Comparison of ENCODE assay signal across 16 cellular contexts in genomic region chr1:109838838-109839240, GRCh38.
DNase-seq lines count a peak whose midpoint lies in the region; ATAC-seq, FAIRE-seq and TF ChIP-seq lines count a peak whose summit lies in the region.
"Had no signal": no experiment of that assay in that cellular context is flagged by ENCODE, and none has a peak within 500 bp of the region (broad histone marks: within the 10 kb centered on the region; RNA-seq: fewer than 3 reads in every experiment).

No MANE protein-coding gene starts in this region.

- no peak for TF ChIP-seq EP300 in HepG2 (IDR thresholded peaks at IDR 0.05; ENCODE audit: low read depth in 2 of 2, low read length in 2 of 2)
- no peak for TF ChIP-seq EP300 in HepG2 (CRISPR knock-in tag; IDR thresholded peaks at IDR 0.05; ENCODE audit: borderline replicate concordance)

- POLR2A ChIA-PET in HepG2 (lab: Yijun Ruan, JAX), result no interaction called here
- POLR2A ChIA-PET in RWPE1 (lab: Yijun Ruan, JAX; ENCODE audit: low non-redundant PET), result no interaction called here

- WGBS in HepG2 (ENCODE audit: low lambda C conversion rate), result 60% methylated on average over 4 of the region's 4 CpGs
- WGBS in right lobe of liver (ENCODE audit: insufficient coverage, low coverage, low lambda C conversion rate, missing lambda C conversion rate), result 66% methylated on average over 4 of the region's 4 CpGs

- TF ChIP-seq POLR2A in HepG2 (IDR thresholded peaks at IDR 0.05; ENCODE audit: insufficient read depth in 1 of 2, low read depth in 2 of 2, low read length in 2 of 2) (no peak), right lobe of liver (IDR thresholded peaks at IDR 0.05) (no peak)

- FAIRE-seq in HepG2 (lab: Jason Lieb, UNC), result no peak
- FAIRE-seq: A204.1 had no signal

- TF ChIP-seq RAD21 in HepG2 (CRISPR knock-in tag; IDR thresholded peaks at IDR 0.05), result no peak

- H3K4me1 ChIP-seq in HepG2 (ENCODE audit: insufficient read depth, low read length) (no peaks in the 10 kb centered on the region), right lobe of liver (no peaks in the 10 kb centered on the region), adipocyte (ENCODE audit: control insufficient read depth, insufficient read depth, low read length) (peaks cover 15% of the 10 kb centered on the region)
- H3K4me1 ChIP-seq: Caco-2, esophagus squamous epithelium, stomach had no signal

- no peaks in the 10 kb centered on the region for H3K79me2 ChIP-seq in HepG2 (ENCODE audit: insufficient read depth, low read length)

- TF ChIP-seq CTCF in HepG2 (CRISPR knock-in tag; IDR thresholded peaks at IDR 0.05) (no peak), right lobe of liver (IDR thresholded peaks at IDR 0.05) (no peak), fibroblast of pulmonary artery (IDR thresholded peaks at IDR 0.05; ENCODE audit: low read length, missing control alignments) (no peak), RWPE1 (conservative IDR thresholded peaks at IDR 0.05; ENCODE audit: low read depth) (no peak)

- H3K4me3 ChIP-seq in HepG2 (replicated peaks in 1 of 3; ENCODE audit: insufficient read depth in 1 of 3, low read depth in 2 of 3, low read length in 3 of 3) (no peak overlapping the region), right lobe of liver (no peak overlapping the region), adipocyte (ENCODE audit: low read length) (no peak overlapping the region), fibroblast of pulmonary artery (replicated peaks; ENCODE audit: low read depth, low read length) (no peak overlapping the region)
- H3K4me3 ChIP-seq: esophagus squamous epithelium, stomach had no signal

- no peaks in the 10 kb centered on the region for H4K20me1 ChIP-seq in HepG2 (ENCODE audit: insufficient read depth, low read length)

- peaks cover 0 to 5% of the 10 kb centered on the region in 2 experiments; a peak in 1 of 5 replicates for H3K27me3 ChIP-seq in HepG2 (ENCODE audit: control insufficient read depth in 1 of 2, insufficient read depth in 2 of 2, low read length in 2 of 2)
- H3K27me3 ChIP-seq in right lobe of liver, result no peaks in the 10 kb centered on the region
- H3K27me3 ChIP-seq in adipocyte (replicated peaks; ENCODE audit: control insufficient read depth, insufficient read depth, low read length), result no peaks in the 10 kb centered on the region
- H3K27me3 ChIP-seq: esophagus squamous epithelium, stomach had no signal

- CTCF ChIA-PET in HepG2 (lab: Yijun Ruan, JAX; ENCODE audit: low intra/inter-chr PET ratio, low total read pairs), result no interaction called here
- CTCF ChIA-PET in RWPE1 (lab: Yijun Ruan, JAX), result no interaction called here

- no TSS peak for BruUV-seq in HepG2 (replicated peaks; lab: Mats Ljungman, UMichigan)

- DNase-seq in HepG2 (ENCODE audit: low spot score) (peak; percentile 22), right lobe of liver (no peak), adipocyte (ENCODE audit: low read depth) (peak; percentile 41), fibroblast of pulmonary artery (ENCODE audit: low read depth) (peak; percentile 77), RWPE1 (ENCODE audit: low spot score) (no peak), iPS-NIHi7 (ENCODE audit: extremely low spot score) (no peak)
- DNase-seq in activated CD4-positive, alpha-beta T cell treated with anti-CD3 and anti-CD28 coated beads for 4 hours, result no peak
- DNase-seq: activated naive CD4-positive, alpha-beta T cell treated with anti-CD3 and anti-CD28 coated beads, Interleukin-2, amount 50 U/mL, for 16 hours; Caco-2; esophagus squamous epithelium; NCI-H1048; NCI-H2227 treated with DMSO at 0.1 percent for 48 hours; occipital lobe; stomach had no signal

- no peaks in the 10 kb centered on the region for H3K36me3 ChIP-seq in HepG2 (replicated peaks in 1 of 2; ENCODE audit: control insufficient read depth in 1 of 2, insufficient read depth in 2 of 2, low read length in 2 of 2)
- H3K36me3 ChIP-seq in right lobe of liver, result no peaks in the 10 kb centered on the region
- no peaks in the 10 kb centered on the region for H3K36me3 ChIP-seq in adipocyte (ENCODE audit: control insufficient read depth, insufficient read depth, low read length, severe bottlenecking)
- H3K36me3 ChIP-seq: esophagus squamous epithelium, stomach had no signal

- no peak overlapping the region for H2AFZ ChIP-seq in HepG2 (ENCODE audit: low read length)

- no peak overlapping the region for H3K4me2 ChIP-seq in HepG2 (ENCODE audit: low read depth, low read length)

- intact Hi-C loops in HepG2 (cut with micrococcal nuclease; ENCODE audit: unreplicated experiment) (no loop called here), right lobe of liver (cut with DNase I) (no loop called here)

- ATAC-seq in HepG2, result no peak; the same call in 1 of the 3 replicates
- ATAC-seq in right lobe of liver, result no peak
- ATAC-seq in HG02870 (IDR thresholded peaks at IDR 0.05; ENCODE audit: unreplicated experiment), result no peak

- H3K9ac ChIP-seq in HepG2 (ENCODE audit: insufficient read depth, low read depth, low read length), result no peak overlapping the region
- H3K9ac ChIP-seq in adipocyte (ENCODE audit: low read length), result no peak overlapping the region

- in situ Hi-C loops in HepG2 (cut with HindIII; ENCODE audit: extremely low pct_ligation_motif_present, low pct_unique_long_range_greater_than_20kb), result no loop called here

- no peak overlapping the region for H3K27ac ChIP-seq in HepG2 (ENCODE audit: extremely low read length, insufficient read depth, low read length)
- no peak overlapping the region for H3K27ac ChIP-seq in right lobe of liver
- no peak overlapping the region for H3K27ac ChIP-seq in RWPE1
- H3K27ac ChIP-seq: esophagus squamous epithelium, stomach had no signal

- H3K9me3 ChIP-seq in HepG2 (ENCODE audit: low read length) (no peaks in the 10 kb centered on the region), right lobe of liver (no peaks in the 10 kb centered on the region), adipocyte (ENCODE audit: control insufficient read depth, low read length) (no peaks in the 10 kb centered on the region)
- H3K9me3 ChIP-seq: Caco-2, esophagus squamous epithelium had no signal

TF ChIP-seq in HepG2, 621 proteins besides CTCF, POLR2A, EP300 and RAD21:
- TF ChIP-seq RFX5 (IDR thresholded peaks at IDR 0.05; ENCODE audit: low read depth, low read length), result peak; percentile 48; the same call in 1 of the 2 replicates
- no peak; the same call in 1 of the 2 replicates for TF ChIP-seq HMG20A (CRISPR knock-in tag; IDR thresholded peaks at IDR 0.05; ENCODE audit: borderline replicate concordance)
- no peak for TF ChIP-seq TAF1 (CRISPR knock-in tag; IDR thresholded peaks at IDR 0.05)
- TF ChIP-seq CEBPG (CRISPR knock-in tag; IDR thresholded peaks at IDR 0.05), result no peak
- TF ChIP-seq FOSL2 (CRISPR knock-in tag; IDR thresholded peaks at IDR 0.05), result peak; percentile 74
- TF ChIP-seq HES4 (CRISPR knock-in tag; IDR thresholded peaks at IDR 0.05; ENCODE audit: borderline replicate concordance), result no peak

Comparison
In these comparisons a context has a peak if more than half of its experiments do, and no peak if none do; other contexts are left out.
1. DNase-seq: peak in HepG2 (single experiment), adipocyte (single experiment) and fibroblast of pulmonary artery (single experiment); none in right lobe of liver (0 of 3), activated CD4-positive, alpha-beta T cell treated with anti-CD3 and anti-CD28 coated beads for 4 hours (0 of 2), RWPE1 (single experiment) and iPS-NIHi7 (single experiment).